17 cellular contexts compared by ENCODE assay signal in the genomic region with DNA sequence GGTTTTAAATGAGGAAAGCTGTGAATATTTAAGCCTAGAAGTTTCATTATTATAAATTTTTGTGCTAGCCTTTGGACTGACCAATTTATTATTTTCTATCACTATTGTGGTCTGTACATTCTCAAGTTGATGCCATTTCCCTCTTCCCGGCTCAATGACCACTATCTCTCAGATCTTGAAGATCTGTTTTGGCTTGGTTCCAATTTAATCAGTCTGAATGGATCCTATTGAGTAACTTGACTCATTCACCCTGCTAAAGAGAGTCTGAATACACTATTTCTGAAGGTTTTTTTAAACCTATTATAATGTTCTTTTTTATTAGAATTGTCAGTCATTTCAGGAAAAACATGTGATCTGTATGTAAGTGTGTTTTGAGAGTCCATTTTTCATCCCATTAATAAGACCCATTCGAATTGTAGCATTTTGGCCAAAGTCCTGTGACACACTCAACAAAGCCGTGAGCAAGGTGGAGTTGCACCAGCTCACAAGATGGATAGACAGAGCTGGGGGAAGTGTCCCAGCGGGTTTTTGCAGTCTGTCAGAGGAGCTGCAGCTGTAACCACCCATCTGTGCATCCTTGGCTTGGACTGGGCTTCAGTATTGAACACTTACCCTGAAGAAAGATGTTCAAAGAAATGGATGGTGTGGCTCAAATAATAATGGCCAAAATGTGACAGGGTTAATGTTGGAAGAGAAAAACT.
DNase-seq lines count a peak whose midpoint lies in the region; ATAC-seq and TF ChIP-seq lines count a peak whose summit lies in the region.
"Had no signal": no experiment of that assay in that cellular context is flagged by ENCODE, and none has a peak within 500 bp of the region (broad histone marks: within the 10 kb centered on the region; RNA-seq: fewer than 3 reads in every experiment).

No MANE protein-coding gene starts in this region.

- peak overlapping the region; percentile 78 for H3K27ac ChIP-seq in suprapubic skin
- H3K27ac ChIP-seq: SK-N-MC had no signal

- H3K36me3 ChIP-seq in endocrine pancreas (ENCODE audit: control insufficient read depth, insufficient read depth, low read length) (no peaks in the 10 kb centered on the region), suprapubic skin (no peaks in the 10 kb centered on the region)

- H3K36me3 Mint-ChIP-seq in activated T-helper 17 cell treated with anti-CD3 and anti-CD28 coated beads, Interleukin-2, amount 50 U/mL, for 72 hours (ENCODE audit: low read depth), result no peaks in the 10 kb centered on the region
- H3K36me3 Mint-ChIP-seq: CD8-positive, alpha-beta memory T cell; type B pancreatic cell had no signal

- no peaks in the 10 kb centered on the region for H3K4me1 Mint-ChIP-seq in activated T-helper 17 cell treated with anti-CD3 and anti-CD28 coated beads, Interleukin-2, amount 50 U/mL, for 72 hours
- H3K4me1 Mint-ChIP-seq: CD8-positive, alpha-beta memory T cell had no signal

- TF ChIP-seq POLR2A in suprapubic skin (IDR thresholded peaks at IDR 0.05), result no peak

- peak overlapping the region; percentile 57 for H3K4me3 ChIP-seq in endocrine pancreas (ENCODE audit: control insufficient read depth, insufficient read depth, low read length)
- H3K4me3 ChIP-seq in suprapubic skin, result no peak overlapping the region
- H3K4me3 ChIP-seq: lung, SK-N-MC had no signal

- H3K27me3 ChIP-seq in endocrine pancreas (ENCODE audit: control insufficient read depth, insufficient read depth, low read length) (no peaks in the 10 kb centered on the region), suprapubic skin (no peaks in the 10 kb centered on the region)

- H3K9me3 Mint-ChIP-seq in activated T-helper 17 cell treated with anti-CD3 and anti-CD28 coated beads, Interleukin-2, amount 50 U/mL, for 72 hours, result no peaks in the 10 kb centered on the region
- H3K9me3 Mint-ChIP-seq: CD8-positive, alpha-beta memory T cell; type B pancreatic cell had no signal

- ATAC-seq in HG03135 (IDR thresholded peaks at IDR 0.05; ENCODE audit: unreplicated experiment), result no peak
- no peak for ATAC-seq in activated T-helper 17 cell treated with anti-CD3 and anti-CD28 coated beads, Interleukin-2, amount 50 U/mL, for 72 hours (replicated peaks)
- ATAC-seq: activated CD8-positive, alpha-beta T cell treated with anti-CD3 and anti-CD28 coated beads, Interleukin-2, amount 10 ng/mL, durations not matched to agents 7 days and 5 days; right cardiac atrium had no signal

- H3K9ac ChIP-seq in endocrine pancreas (ENCODE audit: control insufficient read depth, insufficient read depth, low read length), result no peak overlapping the region

- no peak overlapping the region for H3K27ac Mint-ChIP-seq in activated T-helper 17 cell treated with anti-CD3 and anti-CD28 coated beads, Interleukin-2, amount 50 U/mL, for 72 hours
- H3K27ac Mint-ChIP-seq: activated CD8-positive, alpha-beta T cell treated with anti-CD3 and anti-CD28 coated beads, Interleukin-2, amount 10 ng/mL, durations not matched to agents 7 days and 5 days; CD8-positive, alpha-beta memory T cell; type B pancreatic cell had no signal

- H3K9me3 ChIP-seq in endocrine pancreas (ENCODE audit: control insufficient read depth, low read length), result no peaks in the 10 kb centered on the region
- H3K9me3 ChIP-seq in suprapubic skin, result no peaks in the 10 kb centered on the region

- 59% methylated on average over 4 of the region's 4 CpGs for WGBS in suprapubic skin

- no peak for TF ChIP-seq CTCF in suprapubic skin (IDR thresholded peaks at IDR 0.05)

- peak; percentile 20 for DNase-seq in NCI-H2227 (lab: John Stamatoyannopoulos, UW; ENCODE audit: unreplicated experiment)
- no peak for DNase-seq in NCI-H2227 treated with DMSO at 0.1 percent for 48 hours (lab: John Stamatoyannopoulos, UW)
- DNase-seq in NCI-H2171 (lab: John Stamatoyannopoulos, UW), result peak; percentile 69
- no peak for DNase-seq in suprapubic skin (ENCODE audit: low spot score in 2 of 2)
- DNase-seq in iPS-NIHi11 (ENCODE audit: low spot score), result no peak
- DNase-seq: activated CD8-positive, alpha-beta T cell treated with anti-CD3 and anti-CD28 coated beads, Interleukin-2, amount 10 ng/mL, durations not matched to agents 7 days and 5 days; activated gamma-delta T cell; CD8-positive, alpha-beta memory T cell; GOT3; NCI-H1436; right cardiac atrium had no signal

- peaks cover 4% of the 10 kb centered on the region for H3K27me3 Mint-ChIP-seq in activated T-helper 17 cell treated with anti-CD3 and anti-CD28 coated beads, Interleukin-2, amount 50 U/mL, for 72 hours
- H3K27me3 Mint-ChIP-seq: type B pancreatic cell had no signal

- no peak overlapping the region for H3K4me3 Mint-ChIP-seq in activated T-helper 17 cell treated with anti-CD3 and anti-CD28 coated beads, Interleukin-2, amount 50 U/mL, for 72 hours
- H3K4me3 Mint-ChIP-seq: activated CD8-positive, alpha-beta T cell treated with anti-CD3 and anti-CD28 coated beads, Interleukin-2, amount 10 ng/mL, durations not matched to agents 7 days and 5 days; CD8-positive, alpha-beta memory T cell; type B pancreatic cell had no signal

- H3K4me1 ChIP-seq in endocrine pancreas (ENCODE audit: control insufficient read depth, insufficient read depth, low read length) (peaks cover 3% of the 10 kb centered on the region), suprapubic skin (peaks cover 34% of the 10 kb centered on the region)

- no peak for TF ChIP-seq EP300 in suprapubic skin (IDR thresholded peaks at IDR 0.05)

Comparison
In these comparisons a context has a peak if more than half of its experiments do, and no peak if none do; other contexts are left out.
1. DNase-seq: peak in NCI-H2227 (single experiment) and NCI-H2171 (single experiment); none in NCI-H2227 treated with DMSO at 0.1 percent for 48 hours (single experiment), suprapubic skin (0 of 2) and iPS-NIHi11 (single experiment).